ENCODE assay signal across 1 cellular context in the genomic region with DNA sequence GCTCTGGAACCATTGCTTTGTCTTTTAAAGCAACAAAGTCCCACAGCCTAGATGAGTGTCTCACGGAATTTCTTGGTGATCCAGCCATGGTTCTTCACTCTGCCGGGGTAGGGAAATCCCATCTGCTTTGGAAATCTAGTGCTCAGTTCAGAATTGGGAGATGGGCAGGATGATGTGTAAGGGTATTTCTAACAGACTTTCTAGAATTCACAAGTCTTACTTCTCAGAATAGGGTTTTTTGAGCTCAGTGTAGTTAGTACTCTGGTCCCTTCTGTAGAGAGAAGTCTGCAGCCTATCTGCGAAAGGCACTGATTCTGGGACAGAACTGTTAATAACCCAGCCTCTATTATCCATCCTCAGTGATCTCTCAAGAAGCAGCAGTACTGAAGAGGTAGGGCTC.
TF ChIP-seq lines count a peak whose summit lies in the region.

No MANE protein-coding gene starts in this region.

TF ChIP-seq in IMR-90, 13 proteins besides CTCF, POLR2A, EP300 and RAD21:
- TF ChIP-seq SMC3 (IDR thresholded peaks at IDR 0.05; ENCODE audit: low read depth, low read length) (no peak), USF2 (IDR thresholded peaks at IDR 0.05; ENCODE audit: low read depth, low read length) (no peak), MAFK (IDR thresholded peaks at IDR 0.05; ENCODE audit: low read depth, low read length) (no peak), RFX5 (IDR thresholded peaks at IDR 0.05; ENCODE audit: low read depth, low read length) (no peak), FOS (IDR thresholded peaks at IDR 0.05; ENCODE audit: low read depth, low read length) (no peak)
